ENCODE assay signal across 8 cellular contexts in the genomic region with DNA sequence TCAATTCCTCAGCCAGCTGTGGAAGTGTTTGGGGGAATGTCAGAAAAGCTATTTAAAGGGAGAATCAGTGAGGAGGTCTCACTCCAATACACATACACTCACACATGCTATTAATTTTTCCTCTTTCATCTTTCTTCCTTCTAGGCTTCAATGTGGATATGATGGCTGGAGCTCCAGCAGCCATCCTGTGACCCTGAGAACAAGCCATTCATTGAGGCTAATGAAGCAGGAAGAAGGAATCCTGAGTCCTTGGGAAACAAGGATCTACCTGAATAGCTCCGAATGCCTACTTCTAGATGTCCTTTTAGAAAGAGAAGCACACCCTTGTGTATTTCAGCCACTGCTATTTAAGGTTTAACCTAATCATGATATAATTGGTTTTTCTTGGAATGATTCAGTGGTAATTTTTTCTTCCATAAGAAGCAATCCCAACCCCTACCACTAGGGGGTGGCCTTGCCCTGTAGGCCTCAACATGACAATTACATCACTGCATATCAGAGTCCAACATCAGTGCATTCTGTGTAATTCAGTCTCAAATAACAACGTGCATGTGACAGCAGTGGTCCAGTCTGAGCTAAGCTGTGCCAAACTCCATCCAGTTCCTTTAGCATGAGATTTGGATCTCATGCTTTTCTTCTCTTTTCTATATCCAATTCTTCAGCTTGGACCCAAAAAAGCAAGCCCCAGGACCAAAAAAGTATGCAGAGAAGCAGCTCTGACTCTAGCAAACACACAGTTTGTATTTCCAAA.
DNase-seq lines count a peak whose midpoint lies in the region; ATAC-seq lines count a peak whose summit lies in the region.

No MANE protein-coding gene starts in this region.

- DNase-seq in activated gamma-delta T cell treated with Interleukin-2 at 50 U/mL for 16 hours (peak; percentile 69), activated gamma-delta T cell (lab: John Stamatoyannopoulos, UW) (no peak), NCI-H2171 treated with DMSO at 0.1 percent for 48 hours (lab: John Stamatoyannopoulos, UW) (peak; percentile 67), lung microvascular endothelial cell (ENCODE audit: low read depth in 2 of 2) (peak; percentile 81 to 91)
- peak; percentile 74 for DNase-seq in activated CD4-positive, alpha-beta T cell treated with anti-CD3 and anti-CD28 coated beads for 48 hours
- DNase-seq in stimulated activated CD8-positive, alpha-beta memory T cell treated with anti-CD3 and anti-CD28 coated beads, Interleukin-15, amount 100 ng/mL, for 48 hours (ENCODE audit: low read depth in 2 of 2), result peak; percentile 24 to 37

- H3K27ac ChIP-seq in cingulate gyrus (ENCODE audit: low read depth, low read length), result peak overlapping the region; percentile 88

- ATAC-seq in HG03025 (IDR thresholded peaks at IDR 0.05; ENCODE audit: low FRiP score, unreplicated experiment), result peak; percentile 44
